9 cellular contexts compared by ENCODE assay signal in genomic region chr12:121214855-121215745, GRCh38. TPM values are rescaled to one million over a fixed set of nuclear protein-coding genes. Genes with fewer than 3 reads are reported as not detected.
DNase-seq lines count a peak whose midpoint lies in the region; ATAC-seq, FAIRE-seq and TF ChIP-seq lines count a peak whose summit lies in the region.
"Had no signal": no experiment of that assay in that cellular context is flagged by ENCODE, and none has a peak within 500 bp of the region (broad histone marks: within the 10 kb centered on the region; RNA-seq: fewer than 3 reads in every experiment).

No MANE protein-coding gene starts in this region.

- peaks cover 19 to 23% of the 10 kb centered on the region in 2 donors for H3K4me1 Mint-ChIP-seq in effector memory CD8-positive, alpha-beta T cell (ENCODE audit: low read depth in 2 of 2)
- peaks cover 16% of the 10 kb centered on the region for H3K4me1 Mint-ChIP-seq in nephron

- no peak for TF ChIP-seq CTCF in nephron (IDR thresholded peaks at IDR 0.05; ENCODE audit: unreplicated experiment in 3 of 3)

- ATAC-seq in effector memory CD8-positive, alpha-beta T cell (replicated peaks) = peak; percentile 11

- no peak for FAIRE-seq in GM12891 (lab: Jason Lieb, UNC)

- peak overlapping the region; percentile 73 to 88 for H3K27ac Mint-ChIP-seq in effector memory CD8-positive, alpha-beta T cell
- H3K27ac Mint-ChIP-seq in nephron = peak overlapping the region; percentile 21 to 84 (median 63)

- H3K4me3 Mint-ChIP-seq in effector memory CD8-positive, alpha-beta T cell = peak overlapping the region; percentile 32 to 33
- H3K4me3 Mint-ChIP-seq in nephron = no peak overlapping the region

- H3K27me3 Mint-ChIP-seq in effector memory CD8-positive, alpha-beta T cell = no peaks in the 10 kb centered on the region
- H3K27me3 Mint-ChIP-seq in nephron (ENCODE audit: low read depth) = no peaks in the 10 kb centered on the region
- H3K27me3 Mint-ChIP-seq: naive B cell had no signal

- H3K36me3 Mint-ChIP-seq in effector memory CD8-positive, alpha-beta T cell (ENCODE audit: insufficient read depth) = peaks cover 22% of the 10 kb centered on the region
- H3K36me3 Mint-ChIP-seq in nephron (ENCODE audit: low read depth) = peaks cover 8% of the 10 kb centered on the region

- DNase-seq in ELR (ENCODE audit: low read depth) (peak; percentile 97), RPMI7951 (ENCODE audit: low read depth) (peak; percentile 86), GM12891 (ENCODE audit: insufficient read length, low spot score) (no peak), NCI-H2081 (lab: John Stamatoyannopoulos, UW) (no peak), mesenteric fat pad (ENCODE audit: low spot score) (no peak), activated gamma-delta T cell treated with Interleukin-2 at 50 U/mL for 16 hours (no peak)
- DNase-seq in effector memory CD8-positive, alpha-beta T cell = no peak
- DNase-seq: naive B cell had no signal

- H3K9me3 Mint-ChIP-seq in effector memory CD8-positive, alpha-beta T cell = no peaks in the 10 kb centered on the region
- no peaks in the 10 kb centered on the region for H3K9me3 Mint-ChIP-seq in nephron
- H3K9me3 Mint-ChIP-seq: naive B cell had no signal

- TF ChIP-seq POLR2A in GM12891 (IDR thresholded peaks at IDR 0.05; ENCODE audit: low read depth, low read length) = no peak

TF ChIP-seq in GM12891, 5 proteins besides CTCF, POLR2A, EP300 and RAD21:
- TF ChIP-seq POU2F2 (IDR thresholded peaks at IDR 0.05; ENCODE audit: low read depth, low read length) (no peak), POLR2AphosphoS5 (IDR thresholded peaks at IDR 0.05; ENCODE audit: low read depth, low read length) (no peak), TAF1 (IDR thresholded peaks at IDR 0.05; ENCODE audit: low read depth, low read length) (no peak), SPI1 (IDR thresholded peaks at IDR 0.05; ENCODE audit: low read depth, low read length) (no peak), PAX5 (IDR thresholded peaks at IDR 0.05; ENCODE audit: insufficient read depth, low read length, severe bottlenecking) (no peak)
TF ChIP-seq in GM12891: peak in this region for 0.

RNA-seq across cellular contexts. Expression of gene P2RX4, which starts 5.2 kb away (rescaled TPM):
- 8.9 and 10.1 TPM in 2 replicates for total RNA-seq in RPMI7951 (2014; rRNA removed; shearing (Covaris generic))
- polyA plus RNA-seq in GM12891 (2012; ENCODE audit: low read depth, missing spikeins) = 13.0 TPM
- total RNA-seq in mesenteric fat pad = 40.8 TPM

Comparison
In these comparisons a context has a peak if more than half of its experiments do, and no peak if none do; other contexts are left out.
1. DNase-seq: peak in ELR (single experiment) and RPMI7951 (single experiment); none in effector memory CD8-positive, alpha-beta T cell (0 of 3), GM12891 (single experiment), NCI-H2081 (0 of 2), mesenteric fat pad (single experiment) and activated gamma-delta T cell treated with Interleukin-2 at 50 U/mL for 16 hours (single experiment).
2. H3K4me3 Mint-ChIP-seq: peak in effector memory CD8-positive, alpha-beta T cell (2 of 2); none in nephron (0 of 3).